ENCODE assay signal across 21 cellular contexts in the genomic region with DNA sequence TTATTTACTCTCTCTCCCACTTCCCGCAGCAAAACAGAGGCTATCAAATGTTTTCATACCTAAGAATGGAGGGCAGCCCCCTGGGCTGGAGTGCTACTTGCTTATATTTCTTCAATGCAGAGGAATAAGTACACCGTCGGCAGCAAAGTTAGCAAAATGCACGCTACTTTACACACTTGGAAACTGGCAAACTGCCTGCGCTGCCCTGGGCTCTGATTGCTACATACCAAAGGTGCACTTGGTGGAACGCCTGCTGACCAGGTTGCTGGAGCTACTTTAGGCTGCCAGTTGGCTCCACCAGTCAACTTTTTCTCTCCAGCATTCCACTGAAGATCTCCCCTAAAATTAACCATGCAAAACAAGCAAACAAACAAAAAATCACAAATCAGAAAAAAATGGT.
"Had no signal": no experiment of that assay in that cellular context is flagged by ENCODE, and none has a peak within 500 bp of the region (broad histone marks: within the 10 kb centered on the region; RNA-seq: fewer than 3 reads in every experiment).

No MANE protein-coding gene starts in this region.

- H3K4me3 Mint-ChIP-seq: endodermal cell; naive thymus-derived CD8-positive, alpha-beta T cell; neural crest cell had no signal

- H3K36me3 ChIP-seq: heart left ventricle, ovary, suprapubic skin, tibial artery, upper lobe of left lung, vagina had no signal

- H3K27me3 ChIP-seq: ovary, suprapubic skin, tibial artery, upper lobe of left lung, vagina had no signal

- DNase-seq: cerebellar nuclear complex; effector CD4-positive, alpha-beta T cell; endodermal cell; foreskin melanocyte; heart left ventricle; hippocampal formation; islet precursor cell; mucosa of descending colon; naive thymus-derived CD8-positive, alpha-beta T cell; ovary; right cardiac atrium; stimulated activated CD4-positive, alpha-beta T cell treated with anti-CD3 and anti-CD28 coated beads, Interleukin-2, amount 100 ng/mL, for 48 hours; stimulated activated naive CD4-positive, alpha-beta T cell treated with Interleukin-2 at 50 U/mL for 16 hours; tibial artery; upper lobe of left lung had no signal

- H3K9me3 ChIP-seq: heart left ventricle, mucosa of descending colon, ovary, suprapubic skin, tibial artery, upper lobe of left lung, vagina had no signal

- H3K27ac Mint-ChIP-seq: endodermal cell; naive thymus-derived CD8-positive, alpha-beta T cell had no signal

- H3K4me1 Mint-ChIP-seq: endodermal cell; naive thymus-derived CD8-positive, alpha-beta T cell; neural crest cell had no signal

- H3K4me2 ChIP-seq: smooth muscle cell had no signal

- H3K36me3 Mint-ChIP-seq: naive thymus-derived CD8-positive, alpha-beta T cell had no signal

- ATAC-seq: heart left ventricle; left lobe of liver; mucosa of descending colon; naive thymus-derived CD8-positive, alpha-beta T cell; right cardiac atrium had no signal

- H3K27ac ChIP-seq: coronary artery, heart left ventricle, ovary, suprapubic skin, tibial artery, upper lobe of left lung, vagina had no signal

- H3K4me3 ChIP-seq: coronary artery, heart left ventricle, mucosa of descending colon, ovary, smooth muscle cell, suprapubic skin, tibial artery, upper lobe of left lung, vagina had no signal

- H3K4me1 ChIP-seq: heart left ventricle, suprapubic skin, tibial artery, upper lobe of left lung, vagina had no signal
